In the genomic region with DNA sequence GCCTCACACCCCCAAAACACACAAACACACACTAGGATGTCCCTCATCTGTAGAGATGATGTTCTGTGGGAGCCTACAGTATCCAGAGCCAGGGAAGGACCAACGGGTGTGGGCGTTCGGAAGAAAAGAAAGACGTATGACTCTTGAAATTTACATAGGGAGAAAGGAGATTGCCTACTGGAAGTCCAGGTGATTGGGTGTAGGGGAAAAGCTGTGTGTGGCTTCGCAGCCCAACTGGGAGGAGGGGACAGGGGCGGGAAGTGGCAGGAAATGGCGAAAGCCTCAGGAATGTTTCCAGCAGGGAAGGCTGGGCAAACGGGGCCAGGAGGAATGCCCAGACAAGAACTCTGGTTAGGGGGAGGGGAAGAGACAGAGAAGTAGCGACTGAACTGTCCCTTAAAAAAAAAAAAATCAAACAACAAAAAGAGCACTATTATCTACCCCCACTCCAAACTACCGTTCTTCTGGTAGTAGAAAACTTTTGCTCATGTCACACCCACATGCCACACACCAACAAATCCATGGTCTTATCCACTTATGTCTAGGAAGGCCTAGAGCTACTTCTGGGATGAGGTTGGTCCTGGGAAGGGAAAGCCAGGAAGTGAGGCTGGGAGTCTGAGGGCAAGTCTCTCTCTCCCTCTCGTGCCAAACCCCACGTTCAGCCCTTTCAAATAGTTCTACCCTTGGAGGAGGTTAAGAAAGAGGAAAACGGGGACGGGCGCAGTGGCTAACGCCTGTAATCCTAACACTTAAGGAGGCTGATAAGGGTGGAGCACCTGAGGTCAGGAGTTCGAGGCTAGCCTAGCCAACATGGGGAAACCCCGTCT, we compare ENCODE assay signal across 1 cellular context.
TF ChIP-seq lines count a peak whose summit lies in the region.

No MANE protein-coding gene starts in this region.

TF ChIP-seq in GM12878, 131 proteins besides CTCF, POLR2A, EP300 and RAD21:
- no peak for TF ChIP-seq JUNB (IDR thresholded peaks at IDR 0.05)
- TF ChIP-seq LARP7 (IDR thresholded peaks at IDR 0.05), result no peak
- TF ChIP-seq STAT1 (conservative IDR thresholded peaks at IDR 0.05), result no peak
- TF ChIP-seq, protein P1, sequence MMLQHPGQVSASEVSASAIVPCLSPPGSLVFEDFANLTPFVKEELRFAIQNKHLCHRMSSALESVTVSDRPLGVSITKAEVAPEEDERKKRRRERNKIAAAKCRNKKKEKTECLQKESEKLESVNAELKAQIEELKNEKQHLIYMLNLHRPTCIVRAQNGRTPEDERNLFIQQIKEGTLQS (IDR thresholded peaks at IDR 0.05; ENCODE audit: borderline replicate concordance, extremely low read depth, low read depth, low read length), result no peak
- TF ChIP-seq SMAD1 (IDR thresholded peaks at IDR 0.05; ENCODE audit: low read depth, partially characterized antibody), result no peak
- TF ChIP-seq, protein P2, sequence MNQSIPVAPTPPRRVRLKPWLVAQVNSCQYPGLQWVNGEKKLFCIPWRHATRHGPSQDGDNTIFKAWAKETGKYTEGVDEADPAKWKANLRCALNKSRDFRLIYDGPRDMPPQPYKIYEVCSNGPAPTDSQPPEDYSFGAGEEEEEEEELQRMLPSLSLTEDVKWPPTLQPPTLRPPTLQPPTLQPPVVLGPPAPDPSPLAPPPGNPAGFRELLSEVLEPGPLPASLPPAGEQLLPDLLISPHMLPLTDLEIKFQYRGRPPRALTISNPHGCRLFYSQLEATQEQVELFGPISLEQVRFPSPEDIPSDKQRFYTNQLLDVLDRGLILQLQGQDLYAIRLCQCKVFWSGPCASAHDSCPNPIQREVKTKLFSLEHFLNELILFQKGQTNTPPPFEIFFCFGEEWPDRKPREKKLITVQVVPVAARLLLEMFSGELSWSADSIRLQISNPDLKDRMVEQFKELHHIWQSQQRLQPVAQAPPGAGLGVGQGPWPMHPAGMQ (IDR thresholded peaks at IDR 0.05; ENCODE audit: borderline replicate concordance), result no peak
- no peak for TF ChIP-seq ATF7 (IDR thresholded peaks at IDR 0.05; ENCODE audit: low read depth)
- TF ChIP-seq, protein P3, sequence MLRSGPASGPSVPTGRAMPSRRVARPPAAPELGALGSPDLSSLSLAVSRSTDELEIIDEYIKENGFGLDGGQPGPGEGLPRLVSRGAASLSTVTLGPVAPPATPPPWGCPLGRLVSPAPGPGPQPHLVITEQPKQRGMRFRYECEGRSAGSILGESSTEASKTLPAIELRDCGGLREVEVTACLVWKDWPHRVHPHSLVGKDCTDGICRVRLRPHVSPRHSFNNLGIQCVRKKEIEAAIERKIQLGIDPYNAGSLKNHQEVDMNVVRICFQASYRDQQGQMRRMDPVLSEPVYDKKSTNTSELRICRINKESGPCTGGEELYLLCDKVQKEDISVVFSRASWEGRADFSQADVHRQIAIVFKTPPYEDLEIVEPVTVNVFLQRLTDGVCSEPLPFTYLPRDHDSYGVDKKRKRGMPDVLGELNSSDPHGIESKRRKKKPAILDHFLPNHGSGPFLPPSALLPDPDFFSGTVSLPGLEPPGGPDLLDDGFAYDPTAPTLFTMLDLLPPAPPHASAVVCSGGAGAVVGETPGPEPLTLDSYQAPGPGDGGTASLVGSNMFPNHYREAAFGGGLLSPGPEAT (IDR thresholded peaks at IDR 0.05; ENCODE audit: low read depth), result no peak
- no peak for TF ChIP-seq POU2F2 (IDR thresholded peaks at IDR 0.05; ENCODE audit: borderline replicate concordance, low read depth, low read length)
- TF ChIP-seq SMC3 (IDR thresholded peaks at IDR 0.05; ENCODE audit: borderline replicate concordance, low read length), result no peak
- TF ChIP-seq SP1 (IDR thresholded peaks at IDR 0.05; ENCODE audit: low read depth, low read length), result no peak
- TF ChIP-seq, protein P4, sequence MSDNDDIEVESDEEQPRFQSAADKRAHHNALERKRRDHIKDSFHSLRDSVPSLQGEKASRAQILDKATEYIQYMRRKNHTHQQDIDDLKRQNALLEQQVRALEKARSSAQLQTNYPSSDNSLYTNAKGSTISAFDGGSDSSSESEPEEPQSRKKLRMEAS (IDR thresholded peaks at IDR 0.05; ENCODE audit: low read depth, low read length), result no peak
- TF ChIP-seq, protein P5, sequence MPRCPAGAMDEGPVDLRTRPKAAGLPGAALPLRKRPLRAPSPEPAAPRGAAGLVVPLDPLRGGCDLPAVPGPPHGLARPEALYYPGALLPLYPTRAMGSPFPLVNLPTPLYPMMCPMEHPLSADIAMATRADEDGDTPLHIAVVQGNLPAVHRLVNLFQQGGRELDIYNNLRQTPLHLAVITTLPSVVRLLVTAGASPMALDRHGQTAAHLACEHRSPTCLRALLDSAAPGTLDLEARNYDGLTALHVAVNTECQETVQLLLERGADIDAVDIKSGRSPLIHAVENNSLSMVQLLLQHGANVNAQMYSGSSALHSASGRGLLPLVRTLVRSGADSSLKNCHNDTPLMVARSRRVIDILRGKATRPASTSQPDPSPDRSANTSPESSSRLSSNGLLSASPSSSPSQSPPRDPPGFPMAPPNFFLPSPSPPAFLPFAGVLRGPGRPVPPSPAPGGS (IDR thresholded peaks at IDR 0.05; ENCODE audit: borderline replicate concordance, insufficient read depth, low read depth, low read length, poor library complexity, severe bottlenecking), result no peak
- no peak for TF ChIP-seq CBFB (IDR thresholded peaks at IDR 0.05; ENCODE audit: low read depth)
- no peak for TF ChIP-seq PAX5 (IDR thresholded peaks at IDR 0.05; ENCODE audit: borderline replicate concordance, low read depth, low read length)
- no peak for TF ChIP-seq CHD4 (IDR thresholded peaks at IDR 0.05)
- TF ChIP-seq NRF1 (conservative IDR thresholded peaks at IDR 0.05; ENCODE audit: low read depth, low read length), result no peak
- no peak for TF ChIP-seq CREB1 (IDR thresholded peaks at IDR 0.05; ENCODE audit: low read depth)
- no peak for TF ChIP-seq CHD2 (IDR thresholded peaks at IDR 0.05; ENCODE audit: borderline replicate concordance, low read depth, low read length)
